In genomic region chr14:104572024-104572623, GRCh38 we compare ENCODE assay signal across 34 cellular contexts. TPM values are rescaled to one million over a fixed set of nuclear protein-coding genes. Genes with fewer than 3 reads are reported as not detected.
"Had no signal": no experiment of that assay in that cellular context is flagged by ENCODE, and none has a peak within 500 bp of the region (broad histone marks: within the 10 kb centered on the region; RNA-seq: fewer than 3 reads in every experiment).

No MANE protein-coding gene starts in this region.

- H3K4me3 Mint-ChIP-seq: activated CD4-positive, alpha-beta T cell treated with anti-CD3 and anti-CD28 coated beads, Interleukin-2, amount 10 ng/mL, durations not matched to agents 7 days and 5 days; activated CD8-positive, alpha-beta T cell treated with anti-CD3 and anti-CD28 coated beads for 36 hours; activated naive CD4-positive, alpha-beta T cell treated with anti-CD3 and anti-CD28 coated beads, Interleukin-2, amount 50 U/mL, for 24 hours; activated naive CD8-positive, alpha-beta T cell treated with anti-CD3 and anti-CD28 coated beads, Interleukin-2, amount 50 U/mL, for 24 hours; activated T-cell treated with anti-CD3 and anti-CD28 coated beads, Interleukin-2, amount 50 U/mL, for 4 hours; activated T-helper 17 cell treated with anti-CD3 and anti-CD28 coated beads, Interleukin-2, amount 50 U/mL, for 72 hours; natural killer cell treated with Interleukin-12 subunit alpha and Interleukin-12 subunit beta and Interleukin-15 and Interleukin-18, amount 100 ng/mL, for 72 hours; stimulated activated effector memory CD8-positive, alpha-beta T cell treated with anti-CD3 and anti-CD28 coated beads, Interleukin-12 subunit alpha, Interleukin-12 subunit beta, amount 100 ng/mL, for 72 hours; stimulated activated naive CD8-positive, alpha-beta T cell treated with anti-CD3 and anti-CD28 coated beads, Interleukin-15, Interleukin-2, amounts not matched to agents 100 ng/mL and 50 ng/mL, for 24 hours; T-helper 1 cell treated with Interleukin-12 subunit alpha and Interleukin-12 subunit beta and Interleukin-4 antibody, amounts not matched to agents 30 μg/mL and 1 μg/mL, for 36 hours had no signal

- H3K27me3 Mint-ChIP-seq: activated CD4-positive, alpha-beta T cell treated with anti-CD3 and anti-CD28 coated beads, Interleukin-2, amount 10 ng/mL, durations not matched to agents 7 days and 5 days; activated CD8-positive, alpha-beta T cell treated with anti-CD3 and anti-CD28 coated beads for 36 hours; activated naive CD4-positive, alpha-beta T cell treated with anti-CD3 and anti-CD28 coated beads, Interleukin-2, amount 50 U/mL, for 24 hours; activated naive CD8-positive, alpha-beta T cell treated with anti-CD3 and anti-CD28 coated beads, Interleukin-2, amount 50 U/mL, for 24 hours; activated T-helper 17 cell treated with anti-CD3 and anti-CD28 coated beads, Interleukin-2, amount 50 U/mL, for 72 hours; natural killer cell treated with Interleukin-12 subunit alpha and Interleukin-12 subunit beta and Interleukin-15 and Interleukin-18, amount 100 ng/mL, for 72 hours; stimulated activated naive CD8-positive, alpha-beta T cell treated with anti-CD3 and anti-CD28 coated beads, Interleukin-15, Interleukin-2, amounts not matched to agents 100 ng/mL and 50 ng/mL, for 24 hours had no signal

- H3K36me3 Mint-ChIP-seq: activated naive CD4-positive, alpha-beta T cell treated with anti-CD3 and anti-CD28 coated beads, Interleukin-2, amount 50 U/mL, for 24 hours; natural killer cell treated with Interleukin-12 subunit alpha and Interleukin-12 subunit beta and Interleukin-15 and Interleukin-18, amount 100 ng/mL, for 72 hours; stimulated activated effector memory CD8-positive, alpha-beta T cell treated with anti-CD3 and anti-CD28 coated beads, Interleukin-12 subunit alpha, Interleukin-12 subunit beta, amount 100 ng/mL, for 72 hours had no signal

- H3K4me1 Mint-ChIP-seq: activated CD4-positive, alpha-beta T cell treated with anti-CD3 and anti-CD28 coated beads, Interleukin-2, amount 10 ng/mL, durations not matched to agents 7 days and 5 days; activated naive CD4-positive, alpha-beta T cell treated with anti-CD3 and anti-CD28 coated beads, Interleukin-2, amount 50 U/mL, for 24 hours; activated naive CD8-positive, alpha-beta T cell treated with anti-CD3 and anti-CD28 coated beads, Interleukin-2, amount 50 U/mL, for 24 hours; activated T-helper 17 cell treated with anti-CD3 and anti-CD28 coated beads, Interleukin-2, amount 50 U/mL, for 72 hours; stimulated activated effector memory CD8-positive, alpha-beta T cell treated with anti-CD3 and anti-CD28 coated beads, Interleukin-12 subunit alpha, Interleukin-12 subunit beta, amount 100 ng/mL, for 72 hours had no signal

- H3K27ac ChIP-seq: ovary, skin epidermis, thoracic aorta, uterus had no signal

- H3K4me1 ChIP-seq: uterus had no signal

- H3K36me3 ChIP-seq: ovary, thoracic aorta, uterus had no signal

- H3K27me3 ChIP-seq: ovary, uterus had no signal

- H3K4me3 ChIP-seq: lung, mucosa of descending colon, ovary, skin epidermis, thoracic aorta, uterus had no signal

- H3K27ac Mint-ChIP-seq: activated CD4-positive, alpha-beta T cell treated with anti-CD3 and anti-CD28 coated beads, Interleukin-2, amount 10 ng/mL, durations not matched to agents 7 days and 5 days; activated CD8-positive, alpha-beta T cell treated with anti-CD3 and anti-CD28 coated beads for 36 hours; activated naive CD4-positive, alpha-beta T cell treated with anti-CD3 and anti-CD28 coated beads, Interleukin-2, amount 50 U/mL, for 24 hours; activated naive CD8-positive, alpha-beta T cell treated with anti-CD3 and anti-CD28 coated beads, Interleukin-2, amount 50 U/mL, for 24 hours; activated T-helper 17 cell treated with anti-CD3 and anti-CD28 coated beads, Interleukin-2, amount 50 U/mL, for 72 hours; natural killer cell treated with Interleukin-12 subunit alpha and Interleukin-12 subunit beta and Interleukin-15 and Interleukin-18, amount 100 ng/mL, for 72 hours; progenitor cell of endocrine pancreas; stimulated activated effector memory CD8-positive, alpha-beta T cell treated with anti-CD3 and anti-CD28 coated beads, Interleukin-12 subunit alpha, Interleukin-12 subunit beta, amount 100 ng/mL, for 72 hours; stimulated activated naive CD8-positive, alpha-beta T cell treated with anti-CD3 and anti-CD28 coated beads, Interleukin-15, Interleukin-2, amounts not matched to agents 100 ng/mL and 50 ng/mL, for 24 hours; T-helper 1 cell treated with Interleukin-12 subunit alpha and Interleukin-12 subunit beta and Interleukin-4 antibody, amounts not matched to agents 30 μg/mL and 1 μg/mL, for 36 hours had no signal

- H3K9me3 ChIP-seq: mucosa of descending colon, ovary, thoracic aorta, uterus had no signal

- DNase-seq: activated CD4-positive, alpha-beta T cell treated with anti-CD3 and anti-CD28 coated beads for 1 hour; activated CD4-positive, alpha-beta T cell treated with anti-CD3 and anti-CD28 coated beads, Interleukin-2, amount 10 ng/mL, durations not matched to agents 7 days and 5 days; activated CD8-positive, alpha-beta T cell treated with anti-CD3 and anti-CD28 coated beads for 36 hours; activated gamma-delta T cell treated with Interleukin-2 at 50 U/mL for 16 hours; activated naive CD8-positive, alpha-beta T cell treated with anti-CD3 and anti-CD28 coated beads, Interleukin-2, amount 50 U/mL, for 24 hours; activated T-cell treated with anti-CD3 and anti-CD28 coated beads, Interleukin-2, amount 50 U/mL, for 4 hours; amygdala; foreskin fibroblast; head of caudate nucleus; hippocampal formation; mesendoderm; mucosa of descending colon; ovary; stimulated activated CD4-positive, alpha-beta T cell treated with anti-CD3 and anti-CD28 coated beads, Interleukin-4, amount 100 ng/mL, for 24 hours; SW 1271; T-helper 9 cell; trophoblast cell; uterus had no signal

- H3K9me3 Mint-ChIP-seq: activated CD4-positive, alpha-beta T cell treated with anti-CD3 and anti-CD28 coated beads, Interleukin-2, amount 10 ng/mL, durations not matched to agents 7 days and 5 days; activated CD8-positive, alpha-beta T cell treated with anti-CD3 and anti-CD28 coated beads for 36 hours; activated naive CD4-positive, alpha-beta T cell treated with anti-CD3 and anti-CD28 coated beads, Interleukin-2, amount 50 U/mL, for 24 hours; activated naive CD8-positive, alpha-beta T cell treated with anti-CD3 and anti-CD28 coated beads, Interleukin-2, amount 50 U/mL, for 24 hours; activated T-cell treated with anti-CD3 and anti-CD28 coated beads, Interleukin-2, amount 50 U/mL, for 4 hours; activated T-helper 17 cell treated with anti-CD3 and anti-CD28 coated beads, Interleukin-2, amount 50 U/mL, for 72 hours; natural killer cell treated with Interleukin-12 subunit alpha and Interleukin-12 subunit beta and Interleukin-15 and Interleukin-18, amount 100 ng/mL, for 72 hours; stimulated activated effector memory CD8-positive, alpha-beta T cell treated with anti-CD3 and anti-CD28 coated beads, Interleukin-12 subunit alpha, Interleukin-12 subunit beta, amount 100 ng/mL, for 72 hours; stimulated activated naive CD8-positive, alpha-beta T cell treated with anti-CD3 and anti-CD28 coated beads, Interleukin-15, Interleukin-2, amounts not matched to agents 100 ng/mL and 50 ng/mL, for 24 hours; T-helper 1 cell treated with Interleukin-12 subunit alpha and Interleukin-12 subunit beta and Interleukin-4 antibody, amounts not matched to agents 30 μg/mL and 1 μg/mL, for 36 hours had no signal

RNA-seq across cellular contexts. Expression of gene C14orf180, which starts 7.4 kb away (rescaled TPM):
- total RNA-seq: activated CD4-positive, alpha-beta T cell treated with anti-CD3 and anti-CD28 coated beads, Interleukin-2, amount 10 ng/mL, durations not matched to agents 7 days and 5 days; activated CD8-positive, alpha-beta T cell treated with anti-CD3 and anti-CD28 coated beads for 36 hours; activated T-cell treated with anti-CD3 and anti-CD28 coated beads, Interleukin-2, amount 50 U/mL, for 4 hours; activated T-helper 17 cell treated with anti-CD3 and anti-CD28 coated beads, Interleukin-2, amount 50 U/mL, for 72 hours; chondrocyte; endothelial cell of umbilical vein; kidney epithelial cell; natural killer cell treated with Interleukin-12 subunit alpha and Interleukin-12 subunit beta and Interleukin-15 and Interleukin-18, amount 100 ng/mL, for 72 hours; progenitor cell of endocrine pancreas; renal cortical epithelial cell had no signal
- polyA plus RNA-seq: endothelial cell of umbilical vein had no signal

RNA-seq across cellular contexts. Expression of gene TMEM179, which starts 32.4 kb away (rescaled TPM):
- total RNA-seq: activated CD4-positive, alpha-beta T cell treated with anti-CD3 and anti-CD28 coated beads, Interleukin-2, amount 10 ng/mL, durations not matched to agents 7 days and 5 days; activated CD8-positive, alpha-beta T cell treated with anti-CD3 and anti-CD28 coated beads for 36 hours; activated T-cell treated with anti-CD3 and anti-CD28 coated beads, Interleukin-2, amount 50 U/mL, for 4 hours; endothelial cell of umbilical vein; kidney epithelial cell; myocyte; renal cortical epithelial cell; subcutaneous adipose tissue; thoracic aorta had no signal
